In the genomic region with DNA sequence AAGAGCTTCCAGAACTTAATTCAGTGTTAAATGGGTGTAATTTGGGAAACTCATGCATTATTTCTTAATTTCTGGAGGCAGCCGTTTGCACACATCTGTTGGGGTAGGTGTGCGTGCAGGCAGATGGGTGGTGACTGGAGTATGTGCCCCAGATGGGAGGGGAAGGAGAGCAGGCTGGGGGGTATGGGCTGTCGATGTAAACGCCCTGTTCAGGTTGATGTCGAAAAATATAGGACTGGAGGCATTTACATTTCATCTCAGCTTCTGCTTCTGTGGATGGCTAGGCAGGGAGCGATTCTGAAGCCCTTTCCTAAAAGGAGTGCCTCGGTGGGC, we compare ENCODE assay signal across 11 cellular contexts. TPM values are rescaled to one million over a fixed set of nuclear protein-coding genes. Genes with fewer than 3 reads are reported as not detected.
DNase-seq lines count a peak whose midpoint lies in the region; ATAC-seq and TF ChIP-seq lines count a peak whose summit lies in the region.
"Had no signal": no experiment of that assay in that cellular context is flagged by ENCODE, and none has a peak within 500 bp of the region (broad histone marks: within the 10 kb centered on the region; RNA-seq: fewer than 3 reads in every experiment).

No MANE protein-coding gene starts in this region.

- peaks cover 41% of the 10 kb centered on the region for H3K4me1 ChIP-seq in BLaER1

- peaks cover 58 to 74% of the 10 kb centered on the region in 2 donors for H3K27me3 Mint-ChIP-seq in effector memory CD8-positive, alpha-beta T cell
- H3K27me3 Mint-ChIP-seq in osteocyte (ENCODE audit: unreplicated experiment) = peaks cover 12% of the 10 kb centered on the region

- peaks cover 10 to 19% of the 10 kb centered on the region in 2 donors for H3K4me1 Mint-ChIP-seq in effector memory CD8-positive, alpha-beta T cell (ENCODE audit: low read depth in 2 of 2)
- peaks cover 35% of the 10 kb centered on the region for H3K4me1 Mint-ChIP-seq in osteocyte (ENCODE audit: unreplicated experiment)

- peak overlapping the region; percentile 23; the same call in 1 of the 2 replicates for H3K9ac ChIP-seq in BLaER1

- peak overlapping the region; percentile 69 to 75 for H3K4me3 Mint-ChIP-seq in effector memory CD8-positive, alpha-beta T cell
- peak overlapping the region; percentile 75 for H3K4me3 Mint-ChIP-seq in osteocyte (ENCODE audit: unreplicated experiment)

- H3K36me3 ChIP-seq in BLaER1 = no peaks in the 10 kb centered on the region

- peaks cover 0 to 8% of the 10 kb centered on the region in 2 donors for H3K9me3 Mint-ChIP-seq in effector memory CD8-positive, alpha-beta T cell
- H3K9me3 Mint-ChIP-seq in osteocyte (ENCODE audit: unreplicated experiment) = no peaks in the 10 kb centered on the region

- DNase-seq in NCI-H524 treated with DMSO at 0.1 percent for 48 hours (lab: John Stamatoyannopoulos, UW) (peak; percentile 30), osteocyte (ENCODE audit: extremely low spot score, unreplicated experiment) (no peak), NCI-H128 (lab: John Stamatoyannopoulos, UW; ENCODE audit: unreplicated experiment) (no peak), NCI-H2227 (lab: John Stamatoyannopoulos, UW; ENCODE audit: unreplicated experiment) (no peak)
- DNase-seq in effector memory CD8-positive, alpha-beta T cell = no peak
- DNase-seq: activated CD4-positive, alpha-beta T cell treated with anti-CD3 and anti-CD28 coated beads for 1 hour; NCI-H2227 treated with DMSO at 0.1 percent for 48 hours; stimulated activated CD4-positive, alpha-beta T cell treated with anti-CD3 and anti-CD28 coated beads, Interleukin-4, amount 100 ng/mL, for 1 hour had no signal

- no peak overlapping the region for H3K27ac ChIP-seq in BLaER1

- peaks cover 78% of the 10 kb centered on the region for H3K27me3 ChIP-seq in BLaER1

- ATAC-seq in effector memory CD8-positive, alpha-beta T cell (replicated peaks) = no peak
- no peak for ATAC-seq in GM19463 (IDR thresholded peaks at IDR 0.05; ENCODE audit: unreplicated experiment)
- ATAC-seq in GM18498 (IDR thresholded peaks at IDR 0.05; ENCODE audit: unreplicated experiment) = no peak

- H3K27ac Mint-ChIP-seq in effector memory CD8-positive, alpha-beta T cell = peak overlapping the region in 1 of 2 donors; percentile 5
- peak overlapping the region; percentile 89 for H3K27ac Mint-ChIP-seq in osteocyte (ENCODE audit: unreplicated experiment)

- H3K9me3 ChIP-seq in BLaER1 = no peaks in the 10 kb centered on the region

- no peak for TF ChIP-seq CTCF in osteocyte (IDR thresholded peaks at IDR 0.05)

- H4K20me1 ChIP-seq in BLaER1 = peaks cover 31% of the 10 kb centered on the region

- H3K36me3 Mint-ChIP-seq in effector memory CD8-positive, alpha-beta T cell (ENCODE audit: insufficient read depth) = peaks cover 2% of the 10 kb centered on the region
- no peaks in the 10 kb centered on the region for H3K36me3 Mint-ChIP-seq in osteocyte (ENCODE audit: unreplicated experiment)

- peak overlapping the region; percentile 77 for H3K4me2 ChIP-seq in BLaER1

- H3K4me3 ChIP-seq in BLaER1 = peak overlapping the region; percentile 58

RNA-seq across cellular contexts. Expression of gene SHISAL1, which starts 13.8 kb away (rescaled TPM):
- 5.0 and 6.1 TPM in 2 replicates for total RNA-seq in osteocyte
